15 cellular contexts compared by ENCODE assay signal in genomic region chr6:162157157-162157556, GRCh38.
A peak's percentile ranks its signal among the peaks of the same experiment; 100 is the strongest.
DNase-seq lines count a peak whose midpoint lies in the region; ATAC-seq and TF ChIP-seq lines count a peak whose summit lies in the region.
"Had no signal": no experiment of that assay in that cellular context is flagged by ENCODE, and none has a peak within 500 bp of the region (broad histone marks: within the 10 kb centered on the region; RNA-seq: fewer than 3 reads in every experiment).

No MANE protein-coding gene starts in this region.

- H3K9me3 Mint-ChIP-seq in type B pancreatic cell = no peaks in the 10 kb centered on the region
- H3K9me3 Mint-ChIP-seq: stimulated activated naive CD8-positive, alpha-beta T cell treated with anti-CD3 and anti-CD28 coated beads, Interleukin-15, amount 100 ng/mL, for 72 hours had no signal

- no peaks in the 10 kb centered on the region for H3K36me3 Mint-ChIP-seq in type B pancreatic cell
- H3K36me3 Mint-ChIP-seq: natural killer cell had no signal

- no peak for TF ChIP-seq CTCF in type B pancreatic cell (conservative IDR thresholded peaks at IDR 0.05)

- H3K27ac Mint-ChIP-seq in type B pancreatic cell = no peak overlapping the region
- H3K27ac Mint-ChIP-seq: natural killer cell had no signal

- no peaks in the 10 kb centered on the region for H3K27me3 Mint-ChIP-seq in type B pancreatic cell
- H3K27me3 Mint-ChIP-seq: stimulated activated naive CD8-positive, alpha-beta T cell treated with anti-CD3 and anti-CD28 coated beads, Interleukin-15, amount 100 ng/mL, for 72 hours had no signal

- no peak overlapping the region for H3K4me3 Mint-ChIP-seq in type B pancreatic cell
- H3K4me3 Mint-ChIP-seq: natural killer cell; stimulated activated naive CD8-positive, alpha-beta T cell treated with anti-CD3 and anti-CD28 coated beads, Interleukin-15, amount 100 ng/mL, for 72 hours had no signal

- DNase-seq in globus pallidus (ENCODE audit: low spot score) = peak; percentile 21
- no peak for DNase-seq in type B pancreatic cell (ENCODE audit: extremely low spot score, unreplicated experiment)
- DNase-seq in HEK293T (ENCODE audit: extremely low spot score) = no peak
- no peak for DNase-seq in NCI-H82 (lab: John Stamatoyannopoulos, UW)
- DNase-seq in activated gamma-delta T cell (lab: John Stamatoyannopoulos, UW) = no peak
- DNase-seq: activated T-cell treated with anti-CD3 and anti-CD28 coated beads, Interleukin-2, amount 50 U/mL, for 1 hour; natural killer cell; PC-9; right lobe of liver; stimulated activated naive CD8-positive, alpha-beta T cell treated with anti-CD3 and anti-CD28 coated beads, Interleukin-15, amount 100 ng/mL, for 72 hours; SW 1271 had no signal

- ATAC-seq in GM18511 (IDR thresholded peaks at IDR 0.05; ENCODE audit: unreplicated experiment) = peak; percentile 55
- ATAC-seq in GM21515 (IDR thresholded peaks at IDR 0.05; ENCODE audit: unreplicated experiment) = peak; percentile 73
- ATAC-seq in HG03280 (IDR thresholded peaks at IDR 0.05; ENCODE audit: unreplicated experiment) = peak; percentile 63
- ATAC-seq: esophagus mucosa; natural killer cell; right lobe of liver; stimulated activated naive CD8-positive, alpha-beta T cell treated with anti-CD3 and anti-CD28 coated beads, Interleukin-15, amount 100 ng/mL, for 72 hours had no signal

- CTCF ChIA-PET in HEK293T (lab: Yijun Ruan, JAX) = no interaction called here

- peaks cover 4% of the 10 kb centered on the region for H3K4me1 Mint-ChIP-seq in type B pancreatic cell (ENCODE audit: unreplicated experiment)
- H3K4me1 Mint-ChIP-seq: stimulated activated naive CD8-positive, alpha-beta T cell treated with anti-CD3 and anti-CD28 coated beads, Interleukin-15, amount 100 ng/mL, for 72 hours had no signal

- POLR2A ChIA-PET in HEK293T (lab: Yijun Ruan, JAX) = no interaction called here

TF ChIP-seq in HEK293T, 16 proteins besides CTCF, POLR2A, EP300 and RAD21:
- no peak for TF ChIP-seq SP1 (IDR thresholded peaks at IDR 0.05)
- no peak for TF ChIP-seq BHLHE40 (IDR thresholded peaks at IDR 0.05; ENCODE audit: borderline replicate concordance)
- no peak for TF ChIP-seq FOXM1 (IDR thresholded peaks at IDR 0.05; ENCODE audit: borderline replicate concordance)
- TF ChIP-seq ZNF384 (IDR thresholded peaks at IDR 0.05) = no peak
- no peak for TF ChIP-seq PKNOX1 (IDR thresholded peaks at IDR 0.05)
- no peak for TF ChIP-seq LEF1 (IDR thresholded peaks at IDR 0.05; ENCODE audit: borderline replicate concordance)
- no peak for TF ChIP-seq FOXA1 (IDR thresholded peaks at IDR 0.05)
- no peak for TF ChIP-seq ARNT (IDR thresholded peaks at IDR 0.05)
- TF ChIP-seq ELF4 (IDR thresholded peaks at IDR 0.05) = no peak
- no peak for TF ChIP-seq L3MBTL2 (conservative IDR thresholded peaks at IDR 0.05)
- no peak for TF ChIP-seq CTBP1 (IDR thresholded peaks at IDR 0.05; ENCODE audit: borderline replicate concordance)
- no peak for TF ChIP-seq FOXK2 (IDR thresholded peaks at IDR 0.05)
- no peak for TF ChIP-seq SUZ12 (IDR thresholded peaks at IDR 0.05)
- TF ChIP-seq TARDBP (IDR thresholded peaks at IDR 0.05) = no peak
- TF ChIP-seq NFRKB (IDR thresholded peaks at IDR 0.05) = no peak
- TF ChIP-seq HDGF (IDR thresholded peaks at IDR 0.05; ENCODE audit: borderline replicate concordance) = no peak
